ENCODE assay signal across 1 cellular context in the genomic region with DNA sequence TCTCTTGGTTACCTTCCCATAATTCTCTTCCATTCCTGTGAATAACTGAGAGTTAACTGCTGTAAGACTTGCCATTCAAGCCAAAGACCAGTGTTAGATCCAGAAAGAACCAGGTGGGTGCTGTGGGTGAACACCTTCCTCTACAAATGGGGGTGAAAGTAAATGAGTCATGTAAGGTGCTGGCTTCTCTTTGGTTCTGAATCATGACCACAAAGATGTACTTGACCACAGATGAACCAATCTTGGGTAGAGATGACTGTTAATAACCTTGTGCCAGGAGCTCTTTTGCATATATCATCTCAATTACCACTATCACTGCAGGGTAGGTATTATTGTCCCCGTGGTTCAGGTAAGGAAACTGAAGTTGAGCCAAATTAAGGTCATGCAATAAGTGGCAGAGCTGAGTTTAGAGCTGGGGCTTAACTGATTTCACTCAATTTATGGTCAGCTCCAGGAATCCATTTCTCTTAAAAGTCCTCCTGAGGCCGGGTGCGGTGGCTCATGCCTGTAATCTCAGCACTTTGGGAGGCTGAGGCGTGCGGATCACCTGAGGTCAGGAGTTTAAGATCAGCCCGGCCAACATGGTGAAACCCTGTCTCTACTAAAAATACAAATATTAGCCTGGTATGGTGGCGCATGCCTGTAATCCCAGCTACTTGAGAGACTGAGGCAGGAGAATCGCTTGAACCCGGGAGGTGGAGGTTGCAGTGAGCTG.
TF ChIP-seq lines count a peak whose summit lies in the region.

No MANE protein-coding gene starts in this region.

TF ChIP-seq in GM23338, 12 proteins besides CTCF, POLR2A, EP300 and RAD21:
- TF ChIP-seq ZNF462 (CRISPR knock-in tag; IDR thresholded peaks at IDR 0.05) (no peak), EZH2phosphoT487 (IDR thresholded peaks at IDR 0.05; ENCODE audit: unreplicated experiment) (no peak), ZNF114 (CRISPR knock-in tag; IDR thresholded peaks at IDR 0.05) (no peak), REST (IDR thresholded peaks at IDR 0.05; ENCODE audit: unreplicated experiment) (no peak), ZNF331 (CRISPR knock-in tag; IDR thresholded peaks at IDR 0.05; ENCODE audit: low read depth) (no peak), CREB1 (CRISPR knock-in tag; IDR thresholded peaks at IDR 0.05; ENCODE audit: low read depth) (no peak), EZH2 (IDR thresholded peaks at IDR 0.05; ENCODE audit: low read depth, unreplicated experiment) (no peak), JUNB (IDR thresholded peaks at IDR 0.05; ENCODE audit: unreplicated experiment) (no peak), STAT1 (IDR thresholded peaks at IDR 0.05; ENCODE audit: unreplicated experiment) (no peak), POLR2AphosphoS5 (IDR thresholded peaks at IDR 0.05; ENCODE audit: low read depth) (no peak), NANOG (IDR thresholded peaks at IDR 0.05; ENCODE audit: borderline replicate concordance) (no peak)
- TF ChIP-seq, protein P1, sequence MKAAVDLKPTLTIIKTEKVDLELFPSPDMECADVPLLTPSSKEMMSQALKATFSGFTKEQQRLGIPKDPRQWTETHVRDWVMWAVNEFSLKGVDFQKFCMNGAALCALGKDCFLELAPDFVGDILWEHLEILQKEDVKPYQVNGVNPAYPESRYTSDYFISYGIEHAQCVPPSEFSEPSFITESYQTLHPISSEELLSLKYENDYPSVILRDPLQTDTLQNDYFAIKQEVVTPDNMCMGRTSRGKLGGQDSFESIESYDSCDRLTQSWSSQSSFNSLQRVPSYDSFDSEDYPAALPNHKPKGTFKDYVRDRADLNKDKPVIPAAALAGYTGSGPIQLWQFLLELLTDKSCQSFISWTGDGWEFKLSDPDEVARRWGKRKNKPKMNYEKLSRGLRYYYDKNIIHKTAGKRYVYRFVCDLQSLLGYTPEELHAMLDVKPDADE (IDR thresholded peaks at IDR 0.05), result no peak
TF ChIP-seq in GM23338: peak in this region for 0.
